28 cellular contexts compared by ENCODE assay signal in genomic region chr1:205437570-205437969, GRCh38. TPM values are rescaled to one million over a fixed set of nuclear protein-coding genes. Genes with fewer than 3 reads are reported as not detected.
DNase-seq lines count a peak whose midpoint lies in the region; ATAC-seq, FAIRE-seq and TF ChIP-seq lines count a peak whose summit lies in the region.
"Had no signal": no experiment of that assay in that cellular context is flagged by ENCODE, and none has a peak within 500 bp of the region (broad histone marks: within the 10 kb centered on the region; RNA-seq: fewer than 3 reads in every experiment).

No MANE protein-coding gene starts in this region.

- H3K4me1 ChIP-seq in HepG2 (ENCODE audit: insufficient read depth, low read length) (peaks cover 41% of the 10 kb centered on the region), right lobe of liver (no peaks in the 10 kb centered on the region)
- H3K4me1 ChIP-seq: Caco-2 had no signal

- intact Hi-C loops in HepG2 (cut with micrococcal nuclease; ENCODE audit: unreplicated experiment) (no loop called here), right lobe of liver (cut with DNase I) (no loop called here)

- FAIRE-seq in HepG2 (lab: Jason Lieb, UNC) = no peak
- FAIRE-seq: GM12891 had no signal

- 65% methylated on average over 2 of the region's 2 CpGs for WGBS in HepG2 (ENCODE audit: low lambda C conversion rate)
- WGBS in right lobe of liver (ENCODE audit: insufficient coverage, low coverage, low lambda C conversion rate, missing lambda C conversion rate) = 80% methylated on average over 1 of the region's 2 CpGs

- H3K4me1 Mint-ChIP-seq in stimulated activated effector memory CD8-positive, alpha-beta T cell treated with anti-CD3 and anti-CD28 coated beads, Interleukin-12 subunit alpha, Interleukin-12 subunit beta, amount 100 ng/mL, for 72 hours = peaks cover 47% of the 10 kb centered on the region

- no peak overlapping the region for H3K4me2 ChIP-seq in HepG2 (ENCODE audit: low read depth, low read length)
- H3K4me2 ChIP-seq: KMS-11 had no signal

- ATAC-seq in HepG2 (no peak), right lobe of liver (no peak)
- ATAC-seq in stimulated activated effector memory CD8-positive, alpha-beta T cell treated with anti-CD3 and anti-CD28 coated beads, Interleukin-12 subunit alpha, Interleukin-12 subunit beta, amount 100 ng/mL, for 72 hours = no peak
- ATAC-seq in stimulated activated naive CD8-positive, alpha-beta T cell treated with anti-CD3 and anti-CD28 coated beads, Interleukin-15, Interleukin-2, amounts not matched to agents 100 U/mL and 50 U/mL, for 24 hours = no peak
- ATAC-seq: PC-3 had no signal

- H3K4me3 ChIP-seq in HepG2 (replicated peaks in 1 of 3; ENCODE audit: insufficient read depth in 1 of 3, low read depth in 2 of 3, low read length in 3 of 3) (no peak overlapping the region), right lobe of liver (no peak overlapping the region)
- H3K4me3 ChIP-seq: BLaER1, SJCRH30 had no signal

- CTCF ChIA-PET in HepG2 (lab: Yijun Ruan, JAX; ENCODE audit: low intra/inter-chr PET ratio, low total read pairs) = no interaction called here

- H3K27me3 ChIP-seq in HepG2 (ENCODE audit: control insufficient read depth in 1 of 2, insufficient read depth in 2 of 2, low read length in 2 of 2) (peaks cover 6 to 22% of the 10 kb centered on the region in 2 experiments; a peak in 4 of 5 replicates), right lobe of liver (no peaks in the 10 kb centered on the region)
- H3K27me3 ChIP-seq: BLaER1 had no signal

- H3K79me2 ChIP-seq in HepG2 (ENCODE audit: insufficient read depth, low read length) = no peaks in the 10 kb centered on the region

- BruUV-seq in HepG2 (replicated peaks; lab: Mats Ljungman, UMichigan) = no TSS peak

- TF ChIP-seq EP300 in HepG2 (IDR thresholded peaks at IDR 0.05; ENCODE audit: low read depth in 2 of 2, low read length in 2 of 2) = no peak
- TF ChIP-seq EP300 in HepG2 (CRISPR knock-in tag; IDR thresholded peaks at IDR 0.05; ENCODE audit: borderline replicate concordance) = no peak

- H3K9me3 ChIP-seq in HepG2 (ENCODE audit: low read length) = no peaks in the 10 kb centered on the region
- no peaks in the 10 kb centered on the region for H3K9me3 ChIP-seq in right lobe of liver
- H3K9me3 ChIP-seq: BLaER1, Caco-2, SJCRH30 had no signal

- no peak overlapping the region for H2AFZ ChIP-seq in HepG2 (ENCODE audit: low read length)

- peaks cover 4% of the 10 kb centered on the region; the same call in 1 of the 2 replicates for H4K20me1 ChIP-seq in HepG2 (ENCODE audit: insufficient read depth, low read length)
- H4K20me1 ChIP-seq: BLaER1 had no signal

- H3K4me3 Mint-ChIP-seq in stimulated activated effector memory CD8-positive, alpha-beta T cell treated with anti-CD3 and anti-CD28 coated beads, Interleukin-12 subunit alpha, Interleukin-12 subunit beta, amount 100 ng/mL, for 72 hours = no peak overlapping the region

- TF ChIP-seq RAD21 in HepG2 (CRISPR knock-in tag; IDR thresholded peaks at IDR 0.05) = no peak

- H3K36me3 ChIP-seq in HepG2 (replicated peaks in 1 of 2; ENCODE audit: control insufficient read depth in 1 of 2, insufficient read depth in 2 of 2, low read length in 2 of 2) (no peaks in the 10 kb centered on the region), right lobe of liver (no peaks in the 10 kb centered on the region)
- H3K36me3 ChIP-seq: BLaER1, SJCRH30 had no signal

- TF ChIP-seq CTCF in HepG2 (CRISPR knock-in tag; IDR thresholded peaks at IDR 0.05) (no peak), right lobe of liver (IDR thresholded peaks at IDR 0.05) (no peak)

- H3K27ac ChIP-seq in HepG2 (ENCODE audit: extremely low read length, insufficient read depth, low read length) (no peak overlapping the region), right lobe of liver (no peak overlapping the region)
- H3K27ac ChIP-seq: BLaER1, KMS-11, SJCRH30 had no signal

- in situ Hi-C loops in HepG2 (cut with HindIII; ENCODE audit: extremely low pct_ligation_motif_present, low pct_unique_long_range_greater_than_20kb) (no loop called here), ACHN (cut with HindIII; ENCODE audit: low pct_ligation_motif_present, low pct_unique_long_range_greater_than_20kb, low sequenced_read_pairs) (no loop called here)

- no peaks in the 10 kb centered on the region for H3K9me3 Mint-ChIP-seq in stimulated activated effector memory CD8-positive, alpha-beta T cell treated with anti-CD3 and anti-CD28 coated beads, Interleukin-12 subunit alpha, Interleukin-12 subunit beta, amount 100 ng/mL, for 72 hours
- H3K9me3 Mint-ChIP-seq: CD4-positive, CD25-positive, alpha-beta regulatory T cell; IgD-negative memory B cell had no signal

- peak overlapping the region; percentile 26 for H3K27ac Mint-ChIP-seq in stimulated activated effector memory CD8-positive, alpha-beta T cell treated with anti-CD3 and anti-CD28 coated beads, Interleukin-12 subunit alpha, Interleukin-12 subunit beta, amount 100 ng/mL, for 72 hours

- POLR2A ChIA-PET in HepG2 (lab: Yijun Ruan, JAX) = no interaction called here

- no peak for DNase-seq in HepG2 (ENCODE audit: low spot score)
- no peak for DNase-seq in right lobe of liver
- DNase-seq in myocyte (ENCODE audit: low read depth) = peak; percentile 13
- no peak for DNase-seq in stimulated activated effector memory CD8-positive, alpha-beta T cell treated with anti-CD3 and anti-CD28 coated beads, Interleukin-12 subunit alpha, Interleukin-12 subunit beta, amount 100 ng/mL, for 72 hours (ENCODE audit: low spot score in 2 of 2)
- DNase-seq in GM19238 (ENCODE audit: insufficient read length, low spot score) = no peak
- no peak for DNase-seq in stimulated activated naive CD8-positive, alpha-beta T cell treated with anti-CD3 and anti-CD28 coated beads, Interleukin-15, Interleukin-2, amounts not matched to agents 100 U/mL and 50 U/mL, for 24 hours
- DNase-seq in ACHN = no peak
- DNase-seq: 8988T; Caco-2; CD4-positive, CD25-positive, alpha-beta regulatory T cell; DMS 273 treated with DMSO at 0.1 percent for 48 hours; DMS79; EL; GF-D8; GOT3; HCEC 1CT; MM.1S; NCI-H2029; NCI-H446; NCI-H526; NCI-H82; NK-92 treated with Interleukin-12 subunit alpha and Interleukin-12 subunit beta, amount 100 ng/mL, for 24 hours; PC-3 had no signal

- peaks cover 5% of the 10 kb centered on the region for H3K36me3 Mint-ChIP-seq in stimulated activated effector memory CD8-positive, alpha-beta T cell treated with anti-CD3 and anti-CD28 coated beads, Interleukin-12 subunit alpha, Interleukin-12 subunit beta, amount 100 ng/mL, for 72 hours
- H3K36me3 Mint-ChIP-seq: CD4-positive, CD25-positive, alpha-beta regulatory T cell had no signal

- TF ChIP-seq POLR2A in HepG2 (IDR thresholded peaks at IDR 0.05; ENCODE audit: insufficient read depth in 1 of 2, low read depth in 2 of 2, low read length in 2 of 2) = no peak
- TF ChIP-seq POLR2A in right lobe of liver (IDR thresholded peaks at IDR 0.05) = no peak

- H3K9ac ChIP-seq in HepG2 (ENCODE audit: insufficient read depth, low read depth, low read length) = no peak overlapping the region
- H3K9ac ChIP-seq: BLaER1, KMS-11 had no signal

RNA-seq across cellular contexts. Expression of gene LEMD1, which starts 15.7 kb away (rescaled TPM):
- total RNA-seq in HepG2 (2016; rRNA removed; fragmentation: Illumina TruSeq; extraction: Trizol) (0.84 and 2.3 TPM in 2 replicates), right lobe of liver (not detected), myocyte (not detected in 2 replicates)
- not detected in 2 replicates for total RNA-seq in HepG2 (2016; cell fraction: cytosol; rRNA removed; fragmentation: Illumina TruSeq; extraction: Trizol; ENCODE audit: low read depth)
- total RNA-seq in HepG2 (2016; cell fraction: insoluble cytoplasmic fraction; rRNA removed; fragmentation: Illumina TruSeq; extraction: Trizol) = 0.79 and 2.7 TPM in 2 replicates
- 0.62 and 0.74 TPM in 2 replicates for total RNA-seq in HepG2 (2016; cell fraction: membrane; rRNA removed; fragmentation: Illumina TruSeq; extraction: Trizol)
- 4.5 and 8.3 TPM in 2 replicates for total RNA-seq in HepG2 (2016; cell fraction: nucleus; rRNA removed; fragmentation: Illumina TruSeq; extraction: Trizol)
- polyA plus RNA-seq in HepG2 (2011; rRNA removed) = 1.4 and 2.1 TPM in 2 replicates
- polyA plus RNA-seq in HepG2 (2011; cell fraction: cytosol; rRNA removed) = 0.29 and 0.59 TPM in 2 replicates
- polyA plus RNA-seq in HepG2 (2011; cell fraction: nucleus; rRNA removed) = 5.5 and 6.9 TPM in 2 replicates
- polyA plus RNA-seq in HepG2 (2012) = 0.32 and 1.3 TPM in 2 replicates
- polyA plus RNA-seq in HepG2 (2016; cell fraction: cytosol; fragmentation: Illumina TruSeq; extraction: Trizol; ENCODE audit: low read depth) = 0.42 TPM in 1 of 2 replicates, not detected in the other
- 1.2 TPM in 2 replicates for polyA plus RNA-seq in HepG2 (2016; cell fraction: insoluble cytoplasmic fraction; fragmentation: Illumina TruSeq; extraction: Trizol; ENCODE audit: low read depth)
- 0.79 TPM in 1 of 2 replicates, not detected in the other for polyA plus RNA-seq in HepG2 (2016; cell fraction: membrane; fragmentation: Illumina TruSeq; extraction: Trizol; ENCODE audit: low read depth)
- not detected in 2 replicates for polyA plus RNA-seq in HepG2 (2016; cell fraction: nucleus; fragmentation: Illumina TruSeq; extraction: Trizol; ENCODE audit: insufficient read depth, low read depth)
- 2.3 and 20.4 TPM in 2 replicates for polyA minus RNA-seq in HepG2 (2011; rRNA and poly(A)+ RNA removed; ENCODE audit: low replicate concordance)
- 2.9 and 3.3 TPM in 2 replicates for polyA minus RNA-seq in HepG2 (2011; cell fraction: cytosol; rRNA and poly(A)+ RNA removed)
- 8.5 and 10.2 TPM in 2 replicates for polyA minus RNA-seq in HepG2 (2011; cell fraction: nucleus; rRNA and poly(A)+ RNA removed)
- polyA plus RNA-seq in myocyte (2012) = not detected
- total RNA-seq: Caco-2; CD4-positive, CD25-positive, alpha-beta regulatory T cell; PC-3 had no signal
- polyA plus RNA-seq: CD4-positive, CD25-positive, alpha-beta regulatory T cell; IgD-negative memory B cell had no signal

RNA-seq across cellular contexts. Expression of gene BLACAT1, which starts 18.3 kb away (rescaled TPM):
- total RNA-seq in HepG2 (2016; rRNA removed; fragmentation: Illumina TruSeq; extraction: Trizol) (0.42 and 1.2 TPM in 2 replicates), right lobe of liver (under 1 TPM in 1 of 6 experiments, not detected in 5; 0.06 TPM), myocyte (not detected in 2 replicates)
- total RNA-seq in HepG2 (2016; cell fraction: cytosol; rRNA removed; fragmentation: Illumina TruSeq; extraction: Trizol; ENCODE audit: low read depth) = 0.18 TPM in 1 of 2 replicates, not detected in the other
- total RNA-seq in HepG2 (2016; cell fraction: insoluble cytoplasmic fraction; rRNA removed; fragmentation: Illumina TruSeq; extraction: Trizol) = 0.28 and 1.4 TPM in 2 replicates
- total RNA-seq in HepG2 (2016; cell fraction: membrane; rRNA removed; fragmentation: Illumina TruSeq; extraction: Trizol) = 0.10 and 0.28 TPM in 2 replicates
- 2.8 and 3.4 TPM in 2 replicates for total RNA-seq in HepG2 (2016; cell fraction: nucleus; rRNA removed; fragmentation: Illumina TruSeq; extraction: Trizol)
- polyA plus RNA-seq in HepG2 (2011; rRNA removed) = 2.7 and 2.8 TPM in 2 replicates
- polyA plus RNA-seq in HepG2 (2011; cell fraction: cytosol; rRNA removed) = 1.2 and 1.4 TPM in 2 replicates
- polyA plus RNA-seq in HepG2 (2011; cell fraction: nucleus; rRNA removed) = 6.9 and 7.0 TPM in 2 replicates
- 0.36 and 0.88 TPM in 2 replicates for polyA plus RNA-seq in HepG2 (2012)
- 0.07 and 0.09 TPM in 2 replicates for polyA plus RNA-seq in HepG2 (2016; cell fraction: cytosol; fragmentation: Illumina TruSeq; extraction: Trizol; ENCODE audit: low read depth)
- polyA plus RNA-seq in HepG2 (2016; cell fraction: insoluble cytoplasmic fraction; fragmentation: Illumina TruSeq; extraction: Trizol; ENCODE audit: low read depth) = 0.48 and 0.52 TPM in 2 replicates
- 0.12 and 0.19 TPM in 2 replicates for polyA plus RNA-seq in HepG2 (2016; cell fraction: membrane; fragmentation: Illumina TruSeq; extraction: Trizol; ENCODE audit: low read depth)
- 2.2 and 2.7 TPM in 2 replicates for polyA plus RNA-seq in HepG2 (2016; cell fraction: nucleus; fragmentation: Illumina TruSeq; extraction: Trizol; ENCODE audit: insufficient read depth, low read depth)
- 0.37 and 5.7 TPM in 2 replicates for polyA minus RNA-seq in HepG2 (2011; rRNA and poly(A)+ RNA removed; ENCODE audit: low replicate concordance)
- polyA minus RNA-seq in HepG2 (2011; cell fraction: cytosol; rRNA and poly(A)+ RNA removed) = 0.79 and 0.97 TPM in 2 replicates
- polyA minus RNA-seq in HepG2 (2011; cell fraction: nucleus; rRNA and poly(A)+ RNA removed) = 9.9 and 10.4 TPM in 2 replicates
- not detected for polyA plus RNA-seq in myocyte (2012)
- polyA plus RNA-seq: CD4-positive, CD25-positive, alpha-beta regulatory T cell; IgD-negative memory B cell had no signal
